11 cellular contexts compared by ENCODE assay signal in genomic region chr6:44057931-44058616, GRCh38.
DNase-seq lines count a peak whose midpoint lies in the region; ATAC-seq and TF ChIP-seq lines count a peak whose summit lies in the region.
"Had no signal": no experiment of that assay in that cellular context is flagged by ENCODE, and none has a peak within 500 bp of the region (broad histone marks: within the 10 kb centered on the region; RNA-seq: fewer than 3 reads in every experiment).

No MANE protein-coding gene starts in this region.

- no peak for ATAC-seq in HG02588 (IDR thresholded peaks at IDR 0.05; ENCODE audit: unreplicated experiment)

- no peak for TF ChIP-seq POLR2A in spleen (IDR thresholded peaks at IDR 0.05)

- H3K4me3 Mint-ChIP-seq in immature natural killer cell (peak overlapping the region in 2 of 5 donors; percentile 10 to 55), glutamatergic neuron (ENCODE audit: unreplicated experiment) (no peak overlapping the region)
- H3K4me3 Mint-ChIP-seq: activated naive CD8-positive, alpha-beta T cell treated with anti-CD3 and anti-CD28 coated beads, Interleukin-2, amount 10 ng/mL, durations not matched to agents 7 days and 5 days had no signal

- peak; percentile 60 for DNase-seq in H4 (ENCODE audit: low spot score)
- peak; percentile 58 for DNase-seq in astrocyte of the spinal cord (ENCODE audit: low read depth, low spot score)
- no peak for DNase-seq in immature natural killer cell
- no peak for DNase-seq in spleen
- no peak for DNase-seq in activated CD4-positive, alpha-beta T cell treated with anti-CD3 and anti-CD28 coated beads, Interleukin-2, amount 50 U/mL, for 1 hour
- DNase-seq in nucleus accumbens (lab: John Stamatoyannopoulos, UW), result no peak
- no peak for DNase-seq in glutamatergic neuron
- DNase-seq: activated naive CD8-positive, alpha-beta T cell treated with anti-CD3 and anti-CD28 coated beads, Interleukin-2, amount 10 ng/mL, durations not matched to agents 7 days and 5 days; DMS79; NCI-H1105 treated with DMSO at 0.1 percent for 48 hours had no signal

- H3K27ac Mint-ChIP-seq in immature natural killer cell (peak overlapping the region in 4 of 6 donors; percentile 42 to 88 (median 64)), glutamatergic neuron (ENCODE audit: unreplicated experiment) (no peak overlapping the region)
- H3K27ac Mint-ChIP-seq: activated naive CD8-positive, alpha-beta T cell treated with anti-CD3 and anti-CD28 coated beads, Interleukin-2, amount 10 ng/mL, durations not matched to agents 7 days and 5 days had no signal

- in situ Hi-C loops in astrocyte of the spinal cord (cut with HindIII; ENCODE audit: low sequenced_read_pairs), result no loop called here

- H3K27me3 ChIP-seq in spleen (replicated peaks in 1 of 7), result peaks cover 0 to 7% (median 0%) of the 10 kb centered on the region in 7 donors

- TF ChIP-seq CTCF in astrocyte of the spinal cord (IDR thresholded peaks at IDR 0.05; ENCODE audit: low read depth, low read length), result no peak
- no peak for TF ChIP-seq CTCF in spleen (IDR thresholded peaks at IDR 0.05 in 8 of 11, conservative IDR thresholded peaks at IDR 0.05 in 3 of 11)
- no peak for TF ChIP-seq CTCF in glutamatergic neuron (IDR thresholded peaks at IDR 0.05; ENCODE audit: partially characterized antibody, unreplicated experiment)

- H3K9me3 ChIP-seq in spleen, result peaks cover 0 to 9% (median 0%) of the 10 kb centered on the region in 8 donors

- intact Hi-C loops in spleen (cut with DNase I; ENCODE audit: low total_unique reads), result no loop called here

- H3K4me1 Mint-ChIP-seq in immature natural killer cell, result peaks cover 16 to 18% of the 10 kb centered on the region in 2 donors
- peaks cover 2% of the 10 kb centered on the region for H3K4me1 Mint-ChIP-seq in glutamatergic neuron (ENCODE audit: low read depth, unreplicated experiment)

- peak overlapping the region in 7 of 8 donors; percentile 29 to 92 (median 78) for H3K27ac ChIP-seq in spleen

- 72 to 81% (median 74%) methylated on average over 9 to 10 of the region's 10 CpGs for WGBS in spleen, 5 donors

- peaks cover 0 to 7% (median 6%) of the 10 kb centered on the region in 3 donors for H3K27me3 Mint-ChIP-seq in immature natural killer cell (ENCODE audit: low read depth in 3 of 3)
- H3K27me3 Mint-ChIP-seq in glutamatergic neuron (ENCODE audit: unreplicated experiment), result peaks cover 10% of the 10 kb centered on the region

- H3K36me3 Mint-ChIP-seq in immature natural killer cell (no peaks in the 10 kb centered on the region), glutamatergic neuron (ENCODE audit: unreplicated experiment) (no peaks in the 10 kb centered on the region)

- H3K4me3 ChIP-seq in astrocyte of the spinal cord (ENCODE audit: low read depth, low read length), result no peak overlapping the region
- no peak overlapping the region for H3K4me3 ChIP-seq in spleen

- H3K4me1 ChIP-seq in spleen, result peaks cover 9 to 66% (median 30%) of the 10 kb centered on the region in 6 donors

- H3K9me3 Mint-ChIP-seq in immature natural killer cell, result peaks cover 0 to 2% (median 0%) of the 10 kb centered on the region in 6 donors
- peaks cover 8% of the 10 kb centered on the region for H3K9me3 Mint-ChIP-seq in glutamatergic neuron (ENCODE audit: unreplicated experiment)
- H3K9me3 Mint-ChIP-seq: activated naive CD8-positive, alpha-beta T cell treated with anti-CD3 and anti-CD28 coated beads, Interleukin-2, amount 10 ng/mL, durations not matched to agents 7 days and 5 days had no signal

- H3K36me3 ChIP-seq in spleen, result no peaks in the 10 kb centered on the region

Comparison
In these comparisons a context has a peak if more than half of its experiments do, and no peak if none do; other contexts are left out.
1. DNase-seq: peak in H4 (single experiment) and astrocyte of the spinal cord (single experiment); none in immature natural killer cell (0 of 3), spleen (single experiment), activated CD4-positive, alpha-beta T cell treated with anti-CD3 and anti-CD28 coated beads, Interleukin-2, amount 50 U/mL, for 1 hour (single experiment), nucleus accumbens (0 of 56) and glutamatergic neuron (single experiment).